Comparison of ENCODE assay signal across 8 cellular contexts in genomic region chr5:16791036-16791705, GRCh38.
A peak's percentile ranks its signal among the peaks of the same experiment; 100 is the strongest.
DNase-seq lines count a peak whose midpoint lies in the region; ATAC-seq, FAIRE-seq and TF ChIP-seq lines count a peak whose summit lies in the region.

No MANE protein-coding gene starts in this region.

- DNase-seq in stimulated activated CD4-positive, alpha-beta T cell treated with anti-CD3 and anti-CD28 coated beads, Interleukin-15, amount 100 ng/mL, for 24 hours: peak; percentile 23
- DNase-seq in stimulated activated CD4-positive, alpha-beta T cell treated with anti-CD3 and anti-CD28 coated beads, Interleukin-12 subunit alpha, Interleukin-12 subunit beta, amount 100 ng/mL, for 4 hours: no peak
- DNase-seq in NCI-H526 (lab: John Stamatoyannopoulos, UW): peak; percentile 57 to 81
- peak; percentile 77 for DNase-seq in astrocyte of the spinal cord (ENCODE audit: low read depth, low spot score)
- DNase-seq in stomach: no peak
- no peak for DNase-seq in GOT3 (lab: John Stamatoyannopoulos, UW)

- peaks cover 0 to 12% (median 6%) of the 10 kb centered on the region in 4 donors for H3K36me3 ChIP-seq in stomach

- H3K27ac ChIP-seq in stomach: no peak overlapping the region

- TF ChIP-seq POLR2A in stomach (IDR thresholded peaks at IDR 0.05): no peak

- WGBS in stomach, 5 donors: 27 to 35% (median 34%) methylated on average over 6 of the region's 6 CpGs

- no peak overlapping the region for H3K4me3 ChIP-seq in astrocyte of the spinal cord (ENCODE audit: low read depth, low read length)
- no peak overlapping the region for H3K4me3 ChIP-seq in stomach

- H3K27me3 ChIP-seq in stomach: no peaks in the 10 kb centered on the region

- peak; percentile 92 for FAIRE-seq in islet of Langerhans (lab: Jason Lieb, UNC)

- intact Hi-C loops in stomach (cut with DNase I; ENCODE audit: low total_unique reads): loop anchor here (5.0 kb wide), 1 partner anchor 396 kb away; no protein-coding TSS in a partner anchor

- TF ChIP-seq CTCF in astrocyte of the spinal cord (IDR thresholded peaks at IDR 0.05; ENCODE audit: low read depth, low read length) (peak; percentile 51), stomach (IDR thresholded peaks at IDR 0.05) (peak in 5 of 7 experiments; percentile 15 to 75 (median 68))

- in situ Hi-C loops in astrocyte of the spinal cord (cut with HindIII; ENCODE audit: low sequenced_read_pairs): no loop called here

- no peaks in the 10 kb centered on the region for H3K9me3 ChIP-seq in stomach

- no peak for TF ChIP-seq EP300 in stomach (IDR thresholded peaks at IDR 0.05)

- peak; percentile 48 for ATAC-seq in HG03565 (IDR thresholded peaks at IDR 0.05; ENCODE audit: unreplicated experiment)

- H3K4me1 ChIP-seq in stomach: peaks cover 7 to 44% (median 18%) of the 10 kb centered on the region in 4 donors

Comparison
In these comparisons a context has a peak if more than half of its experiments do, and no peak if none do; other contexts are left out.
1. DNase-seq: peak in stimulated activated CD4-positive, alpha-beta T cell treated with anti-CD3 and anti-CD28 coated beads, Interleukin-15, amount 100 ng/mL, for 24 hours (single experiment), NCI-H526 (2 of 2) and astrocyte of the spinal cord (single experiment); none in stimulated activated CD4-positive, alpha-beta T cell treated with anti-CD3 and anti-CD28 coated beads, Interleukin-12 subunit alpha, Interleukin-12 subunit beta, amount 100 ng/mL, for 4 hours (single experiment), stomach (single experiment) and GOT3 (single experiment).